Comparison of ENCODE assay signal across 15 cellular contexts in the genomic region with DNA sequence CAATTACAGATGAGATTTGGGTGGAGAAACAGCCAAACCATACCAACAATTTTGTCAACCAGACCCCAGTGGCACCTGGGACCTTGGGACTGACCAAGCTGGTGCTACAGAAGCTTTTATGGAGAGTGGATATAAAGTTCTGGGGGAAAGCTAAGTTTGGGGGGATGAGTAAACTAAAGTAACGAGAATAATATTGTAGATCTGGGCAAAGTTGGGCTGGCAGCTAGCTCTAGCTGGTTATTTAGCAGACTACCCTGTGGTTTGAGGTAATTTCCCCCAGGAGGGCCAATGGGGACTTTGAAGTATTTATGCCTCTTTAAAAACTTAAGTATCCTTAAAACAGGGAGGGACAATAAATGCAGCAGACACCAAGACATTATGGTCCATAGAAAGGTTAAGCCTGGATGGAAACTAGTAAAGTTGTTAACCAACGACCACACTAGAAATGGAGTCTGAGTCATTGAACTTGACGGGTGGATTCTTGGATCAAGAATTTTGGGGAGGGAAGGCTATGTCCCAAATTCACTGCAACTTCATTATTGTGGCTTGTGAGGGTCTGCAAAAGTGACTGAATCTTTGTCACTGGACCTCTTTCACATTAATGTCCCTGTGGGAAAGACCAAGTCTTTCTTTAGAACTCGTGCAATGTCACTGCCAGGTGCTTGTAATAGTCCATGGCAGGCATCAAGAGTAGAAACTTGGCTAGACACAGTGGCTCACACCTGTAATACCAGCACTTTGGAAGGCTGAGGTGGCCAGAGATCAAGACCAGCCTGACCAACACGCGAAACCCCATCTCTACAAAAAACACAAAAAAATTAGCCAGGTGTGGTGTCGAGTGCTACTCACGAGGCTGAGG. TPM values are rescaled to one million over a fixed set of nuclear protein-coding genes. Genes with fewer than 3 reads are reported as not detected.
A peak's percentile ranks its signal among the peaks of the same experiment; 100 is the strongest.
DNase-seq lines count a peak whose midpoint lies in the region; ATAC-seq and TF ChIP-seq lines count a peak whose summit lies in the region.
"Had no signal": no experiment of that assay in that cellular context is flagged by ENCODE, and none has a peak within 500 bp of the region (broad histone marks: within the 10 kb centered on the region; RNA-seq: fewer than 3 reads in every experiment).

No MANE protein-coding gene starts in this region.

- POLR2A ChIA-PET in WTC11 (lab: Charles Lee), result interaction anchor here (0.6 to 1.2 kb wide), 2 partner anchors 11 to 15 kb away, joined by 3 read pairs; no protein-coding TSS in a partner anchor

- no peaks in the 10 kb centered on the region for H3K9me3 Mint-ChIP-seq in CD14-positive monocyte
- no peaks in the 10 kb centered on the region for H3K9me3 Mint-ChIP-seq in Calu3 (ENCODE audit: low read depth, unreplicated experiment)
- no peaks in the 10 kb centered on the region for H3K9me3 Mint-ChIP-seq in WTC11
- H3K9me3 Mint-ChIP-seq in memory B cell, result no peaks in the 10 kb centered on the region

- H3K27ac ChIP-seq in substantia nigra (ENCODE audit: low read depth, low read length, poor library complexity, severe bottlenecking), result no peak overlapping the region
- H3K27ac ChIP-seq: adrenal gland, BLaER1, VCaP had no signal

- H3K4me1 Mint-ChIP-seq in CD14-positive monocyte (peaks cover 23% of the 10 kb centered on the region), Calu3 (ENCODE audit: low read depth, unreplicated experiment) (peaks cover 29% of the 10 kb centered on the region), WTC11 (peaks cover 56% of the 10 kb centered on the region), memory B cell (peaks cover 14% of the 10 kb centered on the region)

- no peak for DNase-seq in CD14-positive monocyte (ENCODE audit: low spot score)
- DNase-seq in Calu3, result no peak
- no peak for DNase-seq in WTC11 (ENCODE audit: low spot score)
- no peak for DNase-seq in memory B cell (ENCODE audit: low spot score in 2 of 2)
- DNase-seq in substantia nigra (lab: John Stamatoyannopoulos, UW), result no peak
- no peak for DNase-seq in kidney glomerular epithelial cell (lab: John Stamatoyannopoulos, UW)
- DNase-seq: adrenal gland, NCI-H2171 had no signal

- BruUV-seq in Calu3 (replicated peaks; lab: Mats Ljungman, UMichigan), result no TSS peak

- H3K4me3 Mint-ChIP-seq in CD14-positive monocyte, result no peak overlapping the region
- H3K4me3 Mint-ChIP-seq in Calu3 (ENCODE audit: low read depth, unreplicated experiment), result no peak overlapping the region
- no peak overlapping the region for H3K4me3 Mint-ChIP-seq in WTC11
- no peak overlapping the region for H3K4me3 Mint-ChIP-seq in memory B cell

- H3K36me3 Mint-ChIP-seq in CD14-positive monocyte (peaks cover 45 to 51% of the 10 kb centered on the region in 2 donors), Calu3 (ENCODE audit: insufficient read depth, unreplicated experiment) (peaks cover 91% of the 10 kb centered on the region), WTC11 (peaks cover 26% of the 10 kb centered on the region), memory B cell (peaks cover 12% of the 10 kb centered on the region)

- peak overlapping the region in 5 of 7 donors; percentile 0 to 80 (median 37) for H3K27ac Mint-ChIP-seq in CD14-positive monocyte
- H3K27ac Mint-ChIP-seq in Calu3 (ENCODE audit: unreplicated experiment), result peak overlapping the region; percentile 79
- peak overlapping the region; percentile 94 for H3K27ac Mint-ChIP-seq in WTC11
- H3K27ac Mint-ChIP-seq in memory B cell, result peak overlapping the region; percentile 8

- TF ChIP-seq CTCF in CD14-positive monocyte (IDR thresholded peaks at IDR 0.05) (no peak), Calu3 (IDR thresholded peaks at IDR 0.05; ENCODE audit: unreplicated experiment) (no peak), WTC11 (IDR thresholded peaks at IDR 0.05) (no peak)

- CTCF ChIA-PET in Calu3 (lab: Charles Lee), result no interaction called here
- CTCF ChIA-PET in WTC11 (lab: Charles Lee), result no interaction called here

- ATAC-seq in WTC11, result no peak
- ATAC-seq in memory B cell (ENCODE audit: low read depth), result no peak
- ATAC-seq in HG03025 (IDR thresholded peaks at IDR 0.05; ENCODE audit: low FRiP score, unreplicated experiment), result no peak
- ATAC-seq in GM18907 (IDR thresholded peaks at IDR 0.05; ENCODE audit: unreplicated experiment), result no peak

- intact Hi-C loops in CD14-positive monocyte (cut with micrococcal nuclease), result no loop called here
- intact Hi-C loops in Calu3 (cut with micrococcal nuclease; ENCODE audit: unreplicated experiment), result no loop called here

- no peaks in the 10 kb centered on the region for H3K27me3 Mint-ChIP-seq in CD14-positive monocyte (ENCODE audit: low read depth in 3 of 3)
- H3K27me3 Mint-ChIP-seq in Calu3 (ENCODE audit: unreplicated experiment), result no peaks in the 10 kb centered on the region
- no peaks in the 10 kb centered on the region for H3K27me3 Mint-ChIP-seq in WTC11 (ENCODE audit: low read depth)
- H3K27me3 Mint-ChIP-seq in memory B cell, result no peaks in the 10 kb centered on the region

TF ChIP-seq in WTC11, 78 proteins besides CTCF, POLR2A, EP300 and RAD21:
- TF ChIP-seq ESRRA (CRISPR knock-in tag; IDR thresholded peaks at IDR 0.05; ENCODE audit: borderline replicate concordance) (no peak), CREM (CRISPR knock-in tag; IDR thresholded peaks at IDR 0.05) (peak; percentile 17; the same call in 1 of the 2 replicates)

RNA-seq across cellular contexts. Expression of gene OR5AU1, which starts 48.5 kb away (rescaled TPM):
- not detected for polyA plus RNA-seq in CD14-positive monocyte
- 0.05 and 0.14 TPM in 2 replicates for total RNA-seq in Calu3 (2022)
- total RNA-seq in WTC11 (2021), result not detected in 3 replicates
- total RNA-seq: adrenal gland, SK-MEL-5 had no signal
- polyA plus RNA-seq: adrenal gland, esophagus, keratinocyte had no signal

Comparison
In these comparisons a context has a peak if more than half of its experiments do, and no peak if none do; other contexts are left out.
1. H3K27ac Mint-ChIP-seq: peak in every context shown above with its lines; median percentile 94 in WTC11; 79 in Calu3; 37 in CD14-positive monocyte; 8 in memory B cell.